ENCODE assay signal across 8 cellular contexts in genomic region chr2:241217320-241218031, GRCh38. TPM values are rescaled to one million over a fixed set of nuclear protein-coding genes. Genes with fewer than 3 reads are reported as not detected.
DNase-seq lines count a peak whose midpoint lies in the region; ATAC-seq and TF ChIP-seq lines count a peak whose summit lies in the region.

No MANE protein-coding gene starts in this region.

- in situ Hi-C loops in astrocyte of the cerebellum (cut with HindIII; ENCODE audit: low sequenced_read_pairs), result no loop called here

- H3K4me3 ChIP-seq in SJCRH30, result peak overlapping the region; percentile 19; the same call in 1 of the 2 replicates
- H3K4me3 ChIP-seq in astrocyte of the cerebellum (ENCODE audit: low read depth, low read length), result peak overlapping the region; percentile 37
- peak overlapping the region; percentile 45 for H3K4me3 ChIP-seq in ovary

- WGBS in ovary, 3 donors, result 0 to 1% (median 1%) methylated on average over 41 to 64 of the region's 77 CpGs

- intact Hi-C loops in left cardiac atrium (cut with DNase I), result loop anchor here in 1 of 2 donors (5.0 kb wide), 1 partner anchor 115 kb away; the partner anchor contains the start of gene MTERF4
- intact Hi-C loops in ovary (cut with DNase I), result no loop called here

- TF ChIP-seq CTCF in astrocyte of the cerebellum (IDR thresholded peaks at IDR 0.05; ENCODE audit: low read depth, low read length, missing control alignments) (no peak), ovary (IDR thresholded peaks at IDR 0.05) (peak in 2 of 3 donors; percentile 24 to 42)

- no peak for TF ChIP-seq EP300 in ovary (IDR thresholded peaks at IDR 0.05)

- TF ChIP-seq POLR2A in ovary (IDR thresholded peaks at IDR 0.05), result peak; percentile 40

- H3K4me1 ChIP-seq in SJCRH30, result peaks cover 12% of the 10 kb centered on the region; the same call in 1 of the 2 replicates
- H3K4me1 ChIP-seq in ovary (ENCODE audit: insufficient read depth), result no peaks in the 10 kb centered on the region

- ATAC-seq in HG03159 (IDR thresholded peaks at IDR 0.05; ENCODE audit: unreplicated experiment), result peak; percentile 55
- peak; percentile 83 for ATAC-seq in left cardiac atrium

- H3K36me3 ChIP-seq in SJCRH30 (no peaks in the 10 kb centered on the region), ovary (no peaks in the 10 kb centered on the region)

- H3K9me3 ChIP-seq in SJCRH30 (replicated peaks) (0 out of 2 replicates have a peak, but pooled peaks cover 4% of the 10 kb centered on the region), ovary (no peaks in the 10 kb centered on the region)

- H3K27me3 ChIP-seq in SJCRH30 (0 out of 2 replicates have a peak, but pooled peaks cover 7% of the 10 kb centered on the region), ovary (no peaks in the 10 kb centered on the region)

- H3K27ac ChIP-seq in SJCRH30, result no peak overlapping the region
- peak overlapping the region; percentile 80 to 94 for H3K27ac ChIP-seq in ovary

- peak; percentile 17 for DNase-seq in DMS153 treated with DMSO at 0.1 percent for 48 hours (lab: John Stamatoyannopoulos, UW; ENCODE audit: unreplicated experiment)
- DNase-seq in DMS153 (lab: John Stamatoyannopoulos, UW), result no peak
- DNase-seq in SJCRH30, result peak; percentile 37 to 41
- peak; percentile 19 for DNase-seq in astrocyte of the cerebellum (ENCODE audit: low read depth)
- peak; percentile 74 for DNase-seq in left cardiac atrium
- peak; percentile 74 to 85 (median 81) for DNase-seq in ovary
- DNase-seq in NCI-H2107 treated with DMSO at 0.1 percent for 48 hours (lab: John Stamatoyannopoulos, UW; ENCODE audit: unreplicated experiment), result no peak

RNA-seq across cellular contexts. Expression of gene ANO7, which starts 29.0 kb away (rescaled TPM):
- 2.3 and 3.2 TPM in 2 replicates for total RNA-seq in SJCRH30 (2014; rRNA removed; shearing (Covaris generic))
- 1 to 10 TPM; 1.2 to 1.8 TPM for total RNA-seq in left cardiac atrium
- 1 to 10 TPM in 6 of 7 donors, under 1 TPM in 1; 0.92 to 6.5 (median 2.2) TPM for total RNA-seq in ovary
- polyA plus RNA-seq in ovary, result 1 to 10 TPM in 1 of 2 donors, under 1 TPM in 1; 0.87 to 2.0 TPM

Comparison
In these comparisons a context has a peak if more than half of its experiments do, and no peak if none do; other contexts are left out.
1. DNase-seq: peak in DMS153 treated with DMSO at 0.1 percent for 48 hours (single experiment), SJCRH30 (2 of 2), astrocyte of the cerebellum (single experiment), left cardiac atrium (single experiment) and ovary (5 of 5); none in DMS153 (single experiment) and NCI-H2107 treated with DMSO at 0.1 percent for 48 hours (single experiment).
2. Peak in every context shown above with its lines, with median percentiles within 50 percentile points of each other: H3K4me3 ChIP-seq.